ENCODE assay signal across 8 cellular contexts in genomic region chr17:68036304-68037147, GRCh38. TPM values are rescaled to one million over a fixed set of nuclear protein-coding genes. Genes with fewer than 3 reads are reported as not detected.
DNase-seq lines count a peak whose midpoint lies in the region; ATAC-seq and TF ChIP-seq lines count a peak whose summit lies in the region.

No MANE protein-coding gene starts in this region.

- H3K4me3 ChIP-seq in RWPE2 (ENCODE audit: severe bottlenecking): peak overlapping the region; percentile 92
- H3K4me3 ChIP-seq in fibroblast of mammary gland (ENCODE audit: control insufficient read depth, low read depth, low read length): peak overlapping the region; percentile 88

- TF ChIP-seq CTCF in RWPE2 (IDR thresholded peaks at IDR 0.05; ENCODE audit: poor library complexity, severe bottlenecking): no peak
- no peak for TF ChIP-seq CTCF in fibroblast of mammary gland (conservative IDR thresholded peaks at IDR 0.05; ENCODE audit: control insufficient read depth, insufficient read depth, low read depth, low read length)

- peaks cover 54% of the 10 kb centered on the region for H3K36me3 ChIP-seq in RWPE2 (ENCODE audit: low read depth)

- peaks cover 12% of the 10 kb centered on the region for H3K4me1 ChIP-seq in RWPE2 (ENCODE audit: insufficient read depth, poor library complexity, severe bottlenecking)

- peak; percentile 38 for DNase-seq in NCI-H2196 (lab: John Stamatoyannopoulos, UW; ENCODE audit: unreplicated experiment)
- DNase-seq in NCI-H2196 treated with DMSO at 0.1 percent for 48 hours (lab: John Stamatoyannopoulos, UW; ENCODE audit: unreplicated experiment): no peak
- no peak for DNase-seq in RWPE2 (ENCODE audit: low spot score)
- peak; percentile 65 for DNase-seq in fibroblast of mammary gland (ENCODE audit: low read depth)
- DNase-seq in renal cortical epithelial cell (ENCODE audit: low read depth): peak; percentile 39
- no peak for DNase-seq in NCI-H187 (lab: John Stamatoyannopoulos, UW)
- DNase-seq in central memory CD4-positive, alpha-beta T cell: no peak
- DNase-seq in anterior cingulate cortex (lab: John Stamatoyannopoulos, UW): no peak

- H3K27ac ChIP-seq in RWPE2 (ENCODE audit: poor library complexity, severe bottlenecking): peak overlapping the region; percentile 57

- H3K27me3 ChIP-seq in RWPE2 (ENCODE audit: insufficient read depth, poor library complexity, severe bottlenecking): no peaks in the 10 kb centered on the region

- no peaks in the 10 kb centered on the region for H3K9me3 ChIP-seq in RWPE2 (ENCODE audit: severe bottlenecking)

- ATAC-seq in RWPE2 (ENCODE audit: low read depth): no peak; the same call in 2 of the 3 replicates

RNA-seq across cellular contexts. Expression of gene KPNA2, which starts 1.0 kb away (rescaled TPM):
- total RNA-seq in renal cortical epithelial cell: 72.1 and 115 TPM in 2 replicates

RNA-seq across cellular contexts. Expression of gene C17orf58, which starts 40.3 kb away (rescaled TPM):
- 8.5 and 9.7 TPM in 2 replicates for total RNA-seq in renal cortical epithelial cell

Comparison
In these comparisons a context has a peak if more than half of its experiments do, and no peak if none do; other contexts are left out.
1. DNase-seq: peak in NCI-H2196 (single experiment), fibroblast of mammary gland (single experiment) and renal cortical epithelial cell (single experiment); none in NCI-H2196 treated with DMSO at 0.1 percent for 48 hours (single experiment), RWPE2 (single experiment), NCI-H187 (0 of 2), central memory CD4-positive, alpha-beta T cell (single experiment) and anterior cingulate cortex (0 of 58).